In the genomic region with DNA sequence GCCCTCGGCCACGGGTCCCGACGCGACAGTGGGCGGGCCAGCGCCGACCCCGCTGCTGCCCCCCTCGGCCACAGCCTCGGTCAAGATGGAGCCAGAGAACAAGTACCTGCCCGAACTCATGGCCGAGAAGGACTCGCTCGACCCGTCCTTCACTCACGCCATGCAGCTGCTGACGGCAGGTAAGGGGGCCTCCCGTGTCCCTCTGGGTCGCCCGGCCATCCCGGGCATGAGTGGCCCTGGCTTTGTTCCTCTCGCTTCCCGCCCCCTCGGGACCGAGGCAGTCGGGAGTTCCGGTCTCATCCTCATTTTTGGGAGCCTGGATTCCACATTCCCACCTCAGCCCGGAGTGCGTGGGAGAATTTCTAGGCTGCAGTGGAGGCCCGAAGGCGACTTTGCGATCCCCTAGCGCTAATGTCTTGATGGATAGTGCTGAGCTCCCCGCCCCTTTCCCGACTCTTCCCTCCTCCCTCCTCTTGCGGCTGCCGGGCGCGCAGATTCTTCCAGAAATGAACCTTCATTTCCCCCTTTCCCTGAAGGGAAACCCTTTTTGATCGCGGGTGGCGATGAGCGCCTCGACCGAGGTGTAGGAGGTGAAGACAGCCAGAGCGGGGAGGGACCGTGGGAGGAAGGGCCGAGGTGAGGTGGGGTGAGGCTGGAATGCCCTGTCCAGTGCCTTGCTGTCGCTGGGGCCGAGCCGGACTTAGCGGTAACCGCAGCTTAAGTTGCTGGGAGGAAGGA, we compare ENCODE assay signal across 8 cellular contexts. TPM values are rescaled to one million over a fixed set of nuclear protein-coding genes. Genes with fewer than 3 reads are reported as not detected.
A peak's percentile ranks its signal among the peaks of the same experiment; 100 is the strongest.
DNase-seq lines count a peak whose midpoint lies in the region; FAIRE-seq and TF ChIP-seq lines count a peak whose summit lies in the region.

No MANE protein-coding gene starts in this region.

- no peak overlapping the region for H2BK20ac ChIP-seq in H1 (ENCODE audit: low read length)

- TF ChIP-seq POLR2A in H1 (IDR thresholded peaks at IDR 0.05; ENCODE audit: control extremely low read depth in 1 of 2, low read depth in 2 of 2, low read length in 2 of 2): no peak

- H3K4me1 ChIP-seq in Loucy (ENCODE audit: insufficient read depth, low read length, poor library complexity, severe bottlenecking): peaks cover 42% of the 10 kb centered on the region
- H3K4me1 ChIP-seq in H1 (replicated peaks in 1 of 4; ENCODE audit: control insufficient read depth in 3 of 4, insufficient read depth in 4 of 4, low read length in 3 of 4): peaks cover 0 to 7% (median 6%) of the 10 kb centered on the region in 4 experiments; a peak in 6 of 7 replicates

- peak overlapping the region; percentile 27; the same call in 1 of the 2 replicates for H2BK12ac ChIP-seq in H1 (ENCODE audit: low read depth, low read length)

- peaks cover 5% of the 10 kb centered on the region for H3K23me2 ChIP-seq in H1 (ENCODE audit: low read depth, low read length)

- no peak for TF ChIP-seq EP300 in H1 (IDR thresholded peaks at IDR 0.05; ENCODE audit: borderline replicate concordance in 1 of 2, low read depth in 2 of 2, low read length in 2 of 2)

- H3K27me3 ChIP-seq in H7 (ENCODE audit: control insufficient read depth, insufficient read depth, low read length) (no peaks in the 10 kb centered on the region; the same call in 1 of the 2 replicates), Loucy (ENCODE audit: insufficient read depth, low read length, poor library complexity, severe bottlenecking) (no peaks in the 10 kb centered on the region), H1 (replicated peaks in 1 of 4; ENCODE audit: control insufficient read depth in 3 of 4, extremely low read depth in 1 of 4, insufficient read depth in 3 of 4, low read length in 3 of 4) (no peaks in the 10 kb centered on the region)

- no peaks in the 10 kb centered on the region for H3K79me1 ChIP-seq in H1 (ENCODE audit: low read depth, low read length)

- H4K20me1 ChIP-seq in Loucy (ENCODE audit: insufficient read depth, low read length, poor library complexity, severe bottlenecking): peaks cover 51% of the 10 kb centered on the region
- H4K20me1 ChIP-seq in H1 (replicated peaks in 1 of 2; ENCODE audit: control insufficient read depth in 1 of 2, insufficient read depth in 2 of 2, low read length in 2 of 2): peaks cover 22 to 23% of the 10 kb centered on the region in 2 experiments

- peak overlapping the region; percentile 92 for H3K4me2 ChIP-seq in Loucy (ENCODE audit: low read depth, low read length, poor library complexity, severe bottlenecking)
- peak overlapping the region; percentile 85 to 89 for H3K4me2 ChIP-seq in H1 (ENCODE audit: insufficient read depth in 1 of 2, low read depth in 2 of 2, low read length in 2 of 2)

- H3K79me2 ChIP-seq in Loucy (ENCODE audit: insufficient read depth, low read length) (peaks cover 64% of the 10 kb centered on the region), H1 (ENCODE audit: control insufficient read depth in 1 of 2, insufficient read depth in 2 of 2, low read length in 2 of 2) (peaks cover 37 to 56% of the 10 kb centered on the region in 2 experiments)

- no peak for DNase-seq in GM12864 (ENCODE audit: low read depth)
- DNase-seq in H7: peak; percentile 76
- peak; percentile 44 to 51 for DNase-seq in activated CD4-positive, alpha-beta T cell treated with anti-CD3 and anti-CD28 coated beads, Interleukin-2, amount 50 U/mL, for 48 hours
- DNase-seq in H1 (ENCODE audit: low read depth in 1 of 2, low spot score in 2 of 2): peak in 1 of 2 experiments; percentile 59
- peak; percentile 58 for DNase-seq in medulla oblongata (ENCODE audit: extremely low spot score)
- peak; percentile 16 for DNase-seq in stimulated activated CD8-positive, alpha-beta memory T cell treated with anti-CD3 and anti-CD28 coated beads, Interleukin-15, amount 100 ng/mL, for 24 hours (ENCODE audit: low read depth)
- DNase-seq in DMS114 treated with DMSO at 0.1 percent for 48 hours (lab: John Stamatoyannopoulos, UW; ENCODE audit: unreplicated experiment): no peak

- peak overlapping the region; percentile 94 for H3K9ac ChIP-seq in Loucy (ENCODE audit: low read depth, low read length, poor library complexity, severe bottlenecking)
- H3K9ac ChIP-seq in H1 (replicated peaks in 1 of 4; ENCODE audit: extremely low read depth in 1 of 4, low read depth in 3 of 4, low read length in 3 of 4): peak overlapping the region; percentile 57 to 99 (median 94)

- H2BK15ac ChIP-seq in H1 (ENCODE audit: low read length): no peak overlapping the region

- no peaks in the 10 kb centered on the region for H3F3A ChIP-seq in Loucy (ENCODE audit: low read depth)

- H4K91ac ChIP-seq in H1 (replicated peaks; ENCODE audit: insufficient read length, low read length): peak overlapping the region; percentile 96

- H3K9me2 ChIP-seq in Loucy (replicated peaks; ENCODE audit: low read depth, low read length): no peaks in the 10 kb centered on the region

- no peak overlapping the region for H3K4ac ChIP-seq in H1 (replicated peaks; ENCODE audit: insufficient read length, low read depth, low read length)

- H3K27ac ChIP-seq in H1 (ENCODE audit: low read depth, low read length): peak overlapping the region; percentile 91

- CTCF ChIA-PET in H1 (lab: Charles Lee; ENCODE audit: partially characterized antibody): interaction anchor here (2.2 kb wide), 1 partner anchor 10 kb away, joined by 15 read pairs; no protein-coding TSS in a partner anchor

- POLR2A ChIA-PET in H1 (lab: Charles Lee; ENCODE audit: partially characterized antibody): interaction anchor here (0.6 to 5.2 kb wide), 17 partner anchors 10 to 234 kb away, joined by 3 to 49 read pairs (median 3); a partner anchor contains a TSS

- peak overlapping the region; percentile 54 for H2BK120ac ChIP-seq in H1 (replicated peaks; ENCODE audit: low read depth, low read length)

- peak overlapping the region; percentile 93 for H3K4me3 ChIP-seq in GM12864 (ENCODE audit: low read depth, low read length)
- peak overlapping the region; percentile 100 for H3K4me3 ChIP-seq in H7 (ENCODE audit: insufficient read depth, low read depth, low read length)
- peak overlapping the region; percentile 94 for H3K4me3 ChIP-seq in Loucy (ENCODE audit: low read length, poor library complexity, severe bottlenecking)
- peak overlapping the region; percentile 65 to 98 (median 95) for H3K4me3 ChIP-seq in H1 (ENCODE audit: extremely low read depth in 1 of 4, insufficient read depth in 2 of 4, low read depth in 3 of 4, low read length in 4 of 4)

- 1% methylated on average over 42 of the region's 54 CpGs; no CpG with 5 or more reads in 1 of the 2 experiments for WGBS in H1 (ENCODE audit: extremely low coverage in 1 of 2, insufficient coverage in 1 of 2, insufficient read length in 1 of 2, insufficient replicate concordance in 2 of 2, low coverage in 1 of 2, low lambda C conversion rate in 2 of 2, missing lambda C conversion rate in 1 of 2), 2 experiments

- no peak overlapping the region for H3K23ac ChIP-seq in H1 (ENCODE audit: insufficient read length)

- no peaks in the 10 kb centered on the region for H3K9me3 ChIP-seq in Loucy (ENCODE audit: insufficient read depth, low read depth, low read length)
- H3K9me3 ChIP-seq in H1 (ENCODE audit: insufficient read depth in 2 of 2, low read depth in 1 of 2, low read length in 1 of 2): no peaks in the 10 kb centered on the region

- peak overlapping the region; percentile 99 for H3K18ac ChIP-seq in H1 (ENCODE audit: extremely low read depth, low read length)

- TF ChIP-seq CTCF in GM12864 (IDR thresholded peaks at IDR 0.05; ENCODE audit: low read depth, low read length, missing control alignments): peak; percentile 7
- TF ChIP-seq CTCF in Loucy (conservative IDR thresholded peaks at IDR 0.05; ENCODE audit: low read length): no peak
- TF ChIP-seq CTCF in H1 (IDR thresholded peaks at IDR 0.05; ENCODE audit: control extremely low read depth in 1 of 3, insufficient read depth in 1 of 3, low read depth in 1 of 3, low read length in 3 of 3): no peak

- H2AK5ac ChIP-seq in H1 (ENCODE audit: low read depth, low read length): no peak overlapping the region

- TF ChIP-seq RAD21 in H1 (IDR thresholded peaks at IDR 0.05 in 1 of 2, conservative IDR thresholded peaks at IDR 0.05 in 1 of 2; ENCODE audit: low read depth in 2 of 2, low read length in 2 of 2): no peak

- H3K36me3 ChIP-seq in H7 (replicated peaks; ENCODE audit: control insufficient read depth, insufficient read depth, low read length): peaks cover 2% of the 10 kb centered on the region
- peaks cover 3% of the 10 kb centered on the region for H3K36me3 ChIP-seq in Loucy (ENCODE audit: insufficient read depth, low read length)
- H3K36me3 ChIP-seq in H1 (ENCODE audit: control insufficient read depth in 2 of 4, insufficient read depth in 4 of 4, low read length in 3 of 4): peaks cover 0 to 7% (median 3%) of the 10 kb centered on the region in 4 experiments; a peak in 4 of 8 replicates

- peak overlapping the region; percentile 91 for H4K8ac ChIP-seq in H1 (ENCODE audit: extremely low read depth, insufficient read depth, low read length)

- H4K5ac ChIP-seq in H1 (ENCODE audit: insufficient read length, low read depth, low read length): peak overlapping the region; percentile 70

- H3K14ac ChIP-seq in H1 (ENCODE audit: insufficient read length): no peak overlapping the region

- H2BK5ac ChIP-seq in H1 (ENCODE audit: low read depth, low read length): peak overlapping the region; percentile 95

- peak overlapping the region; percentile 95 for H3K56ac ChIP-seq in H1 (replicated peaks; ENCODE audit: insufficient read length, low read depth, low read length)

- no peak for FAIRE-seq in H1 (lab: Jason Lieb, UNC)

- H2AFZ ChIP-seq in Loucy (ENCODE audit: low read length) (no peak overlapping the region), H1 (ENCODE audit: low read length) (no peak overlapping the region)

RNA-seq across cellular contexts. Expression of a gene that starts 0.7 kb away (rescaled TPM):
- total RNA-seq in H7 (2014; rRNA removed; shearing (Covaris generic)): 84.7 and 108 TPM in 2 replicates
- total RNA-seq in H1 (2021; fragmentation: NEBNext Ultra II Directional; extraction: Animal tissue kit (Norgen Biotek cat#: 25700)): 281 and 284 TPM in 2 replicates
- polyA plus RNA-seq in H1 (2011; rRNA removed): 53.8 and 62.7 TPM in 2 replicates
- 64.7 TPM for polyA plus RNA-seq in H1 (2011; cell fraction: cytosol; rRNA removed)
- polyA plus RNA-seq in H1 (2011; cell fraction: nucleus; rRNA removed): 110 TPM
- polyA plus RNA-seq in H1 (2012, experiment 1 of 2): 171 to 223 TPM (median 192 TPM) in 4 replicates
- 72.6 TPM for polyA plus RNA-seq in H1 (2012, experiment 2 of 2)
- 218 TPM for polyA plus RNA-seq in H1 (2013, experiment 1 of 2)
- polyA plus RNA-seq in H1 (2013, experiment 2 of 2): 211 TPM
- 49.3 and 53.9 TPM in 2 replicates for polyA minus RNA-seq in H1 (2011; rRNA and poly(A)+ RNA removed)
- polyA minus RNA-seq in H1 (2011; cell fraction: cytosol; rRNA and poly(A)+ RNA removed): 93.5 TPM
- polyA minus RNA-seq in H1 (2011; cell fraction: nucleus; rRNA and poly(A)+ RNA removed): 69.0 TPM

RNA-seq across cellular contexts. Expression of a gene that starts 58.4 kb away (rescaled TPM):
- total RNA-seq in H7 (2014; rRNA removed; shearing (Covaris generic)): 11.1 and 14.3 TPM in 2 replicates
- total RNA-seq in H1 (2021; fragmentation: NEBNext Ultra II Directional; extraction: Animal tissue kit (Norgen Biotek cat#: 25700)): 24.6 and 25.3 TPM in 2 replicates
- 32.7 and 39.6 TPM in 2 replicates for polyA plus RNA-seq in H1 (2011; rRNA removed)
- 23.6 TPM for polyA plus RNA-seq in H1 (2011; cell fraction: cytosol; rRNA removed)
- polyA plus RNA-seq in H1 (2011; cell fraction: nucleus; rRNA removed): 31.0 TPM
- 15.8 to 27.3 TPM (median 23.5 TPM) in 4 replicates for polyA plus RNA-seq in H1 (2012, experiment 1 of 2)
- polyA plus RNA-seq in H1 (2012, experiment 2 of 2): 24.5 TPM
- 23.0 TPM for polyA plus RNA-seq in H1 (2013, experiment 1 of 2)
- 25.3 TPM for polyA plus RNA-seq in H1 (2013, experiment 2 of 2)
- polyA minus RNA-seq in H1 (2011; rRNA and poly(A)+ RNA removed): 16.2 and 21.4 TPM in 2 replicates
- polyA minus RNA-seq in H1 (2011; cell fraction: cytosol; rRNA and poly(A)+ RNA removed): 13.9 TPM
- polyA minus RNA-seq in H1 (2011; cell fraction: nucleus; rRNA and poly(A)+ RNA removed): 10.3 TPM

Comparison
In these comparisons a context has a peak if more than half of its experiments do, and no peak if none do; other contexts are left out.
1. DNase-seq: peak in H7 (single experiment), activated CD4-positive, alpha-beta T cell treated with anti-CD3 and anti-CD28 coated beads, Interleukin-2, amount 50 U/mL, for 48 hours (2 of 2), medulla oblongata (single experiment) and stimulated activated CD8-positive, alpha-beta memory T cell treated with anti-CD3 and anti-CD28 coated beads, Interleukin-15, amount 100 ng/mL, for 24 hours (single experiment); none in GM12864 (single experiment) and DMS114 treated with DMSO at 0.1 percent for 48 hours (single experiment).
2. Peak in every context shown above with its lines, with median percentiles within 50 percentile points of each other: H3K4me3 ChIP-seq.